In genomic region chr6:21752054-21752811, GRCh38 we compare ENCODE assay signal across 18 cellular contexts.
A peak's percentile ranks its signal among the peaks of the same experiment; 100 is the strongest.
DNase-seq lines count a peak whose midpoint lies in the region; ATAC-seq, FAIRE-seq and TF ChIP-seq lines count a peak whose summit lies in the region.
"Had no signal": no experiment of that assay in that cellular context is flagged by ENCODE, and none has a peak within 500 bp of the region (broad histone marks: within the 10 kb centered on the region; RNA-seq: fewer than 3 reads in every experiment).

No MANE protein-coding gene starts in this region.

- TF ChIP-seq EP300 in A549 (IDR thresholded peaks at IDR 0.05): no peak

- DNase-seq in A549 (ENCODE audit: low read depth in 1 of 2, low spot score in 1 of 2) (no peak), HCEC 1CT (peak; percentile 29), SJSA1 (ENCODE audit: low read depth in 1 of 2, low spot score in 2 of 2) (peak; percentile 75 to 91), glutamatergic neuron (no peak), anterior cingulate cortex (lab: John Stamatoyannopoulos, UW) (no peak), erythroblast (lab: John Stamatoyannopoulos, UW) (no peak)
- no peak for DNase-seq in CD8-positive, alpha-beta memory T cell
- DNase-seq: activated CD4-positive, alpha-beta memory T cell treated with anti-CD3 and anti-CD28 coated beads, Interleukin-2, amount 10 ng/mL, durations not matched to agents 7 days and 5 days; amygdala; colonic mucosa; Kasumi-1; NCI-H510A treated with DMSO at 0.1 percent for 48 hours; pancreas; stimulated activated naive CD4-positive, alpha-beta T cell treated with Interleukin-2 at 50 U/mL for 16 hours; upper lobe of left lung had no signal

- peak overlapping the region; percentile 48 for H3K4me3 Mint-ChIP-seq in glutamatergic neuron (ENCODE audit: unreplicated experiment)
- H3K4me3 Mint-ChIP-seq in CD8-positive, alpha-beta memory T cell: no peak overlapping the region
- H3K4me3 Mint-ChIP-seq: activated CD4-positive, alpha-beta memory T cell treated with anti-CD3 and anti-CD28 coated beads, Interleukin-2, amount 10 ng/mL, durations not matched to agents 7 days and 5 days had no signal

- peaks cover 4% of the 10 kb centered on the region for H3K36me3 Mint-ChIP-seq in glutamatergic neuron (ENCODE audit: unreplicated experiment)
- H3K36me3 Mint-ChIP-seq in CD8-positive, alpha-beta memory T cell: no peaks in the 10 kb centered on the region

- peaks cover 2% of the 10 kb centered on the region for H3K27me3 Mint-ChIP-seq in glutamatergic neuron (ENCODE audit: unreplicated experiment)
- H3K27me3 Mint-ChIP-seq in CD8-positive, alpha-beta memory T cell: peaks cover 3 to 6% of the 10 kb centered on the region in 2 donors

- POLR2A ChIA-PET in A549 (lab: Yijun Ruan, JAX): interaction anchor here (1.0 kb wide), 1 partner anchor 159 kb away, joined by 3 read pairs; the partner anchor contains the start of gene SOX4
- POLR2A ChIA-PET in CD8-positive, alpha-beta memory T cell (lab: Charles Lee): no interaction called here

- no peaks in the 10 kb centered on the region for H3K27me3 ChIP-seq in SJSA1 (replicated peaks)
- no peaks in the 10 kb centered on the region for H3K27me3 ChIP-seq in CD8-positive, alpha-beta memory T cell (ENCODE audit: insufficient read depth, low read length, poor library complexity, severe bottlenecking)
- H3K27me3 ChIP-seq: colonic mucosa, pancreas, upper lobe of left lung had no signal

- TF ChIP-seq POLR2A in A549 (IDR thresholded peaks at IDR 0.05; ENCODE audit: low read length): no peak
- no peak for TF ChIP-seq POLR2A in erythroblast (IDR thresholded peaks at IDR 0.05; ENCODE audit: low read length)

- H3K4me3 ChIP-seq in A549: no peak overlapping the region
- H3K4me3 ChIP-seq in SJSA1: no peak overlapping the region
- H3K4me3 ChIP-seq in CD8-positive, alpha-beta memory T cell (ENCODE audit: low read length): no peak overlapping the region
- H3K4me3 ChIP-seq: colonic mucosa, pancreas, upper lobe of left lung had no signal

- CTCF ChIA-PET in A549 (lab: Yijun Ruan, JAX): interaction anchor here (0.7 kb wide), 1 partner anchor 38 kb away, joined by 3 read pairs; no protein-coding TSS in a partner anchor
- CTCF ChIA-PET in CD8-positive, alpha-beta memory T cell (lab: Charles Lee): no interaction called here

- H3K9me3 ChIP-seq in A549: no peaks in the 10 kb centered on the region
- no peaks in the 10 kb centered on the region for H3K9me3 ChIP-seq in SJSA1 (replicated peaks)
- no peaks in the 10 kb centered on the region for H3K9me3 ChIP-seq in CD8-positive, alpha-beta memory T cell (ENCODE audit: low read length)
- H3K9me3 ChIP-seq: colonic mucosa, pancreas, upper lobe of left lung had no signal

- H3K36me3 ChIP-seq in SJSA1: no peaks in the 10 kb centered on the region
- H3K36me3 ChIP-seq in CD8-positive, alpha-beta memory T cell (ENCODE audit: insufficient read depth, low read length): no peaks in the 10 kb centered on the region
- H3K36me3 ChIP-seq: colonic mucosa, pancreas, upper lobe of left lung had no signal

- peaks cover 8% of the 10 kb centered on the region for H3K9me3 Mint-ChIP-seq in glutamatergic neuron (ENCODE audit: unreplicated experiment)
- H3K9me3 Mint-ChIP-seq in CD8-positive, alpha-beta memory T cell: peaks cover 0 to 4% (median 1%) of the 10 kb centered on the region in 5 donors
- H3K9me3 Mint-ChIP-seq: activated CD4-positive, alpha-beta memory T cell treated with anti-CD3 and anti-CD28 coated beads, Interleukin-2, amount 10 ng/mL, durations not matched to agents 7 days and 5 days; activated T-helper 2 cell treated with anti-CD3 and anti-CD28 coated beads, Interferon-gamma antibody, Interleukin-2, Interleukin-4, amounts not matched to agents 10 μg/mL and 5 μg/mL and 100 μg/mL, durations not matched to agents 14 hours and 24 hours and 36 hours had no signal

- peak overlapping the region; percentile 62 for H3K4me2 ChIP-seq in A549

- no peak for FAIRE-seq in A549 (lab: Jason Lieb, UNC)
- FAIRE-seq: D721Med, pancreas had no signal

- TF ChIP-seq CTCF in A549 (IDR thresholded peaks at IDR 0.05): no peak
- no peak for TF ChIP-seq CTCF in glutamatergic neuron (IDR thresholded peaks at IDR 0.05; ENCODE audit: partially characterized antibody, unreplicated experiment)

- H3K27ac ChIP-seq in A549: peak overlapping the region; percentile 76 to 84
- H3K27ac ChIP-seq in SJSA1: peak overlapping the region; percentile 86
- H3K27ac ChIP-seq in CD8-positive, alpha-beta memory T cell (ENCODE audit: low read depth, low read length): no peak overlapping the region
- H3K27ac ChIP-seq: colonic mucosa, pancreas had no signal

- ATAC-seq in A549 (no peak), HG03460 (IDR thresholded peaks at IDR 0.05; ENCODE audit: unreplicated experiment) (no peak)

- 62% methylated on average over 4 of the region's 4 CpGs for WGBS in A549 (ENCODE audit: missing lambda C conversion rate)

- peaks cover 69% of the 10 kb centered on the region for H3K4me1 ChIP-seq in A549
- peaks cover 55% of the 10 kb centered on the region for H3K4me1 ChIP-seq in SJSA1 (replicated peaks)
- no peaks in the 10 kb centered on the region for H3K4me1 ChIP-seq in CD8-positive, alpha-beta memory T cell (ENCODE audit: insufficient read depth, low read length)
- H3K4me1 ChIP-seq: colonic mucosa, pancreas had no signal

- no peak for TF ChIP-seq RAD21 in A549 (conservative IDR thresholded peaks at IDR 0.05 in 1 of 2, IDR thresholded peaks at IDR 0.05 in 1 of 2)

- H3K27ac Mint-ChIP-seq in glutamatergic neuron (ENCODE audit: unreplicated experiment): no peak overlapping the region
- H3K27ac Mint-ChIP-seq in CD8-positive, alpha-beta memory T cell: no peak overlapping the region
- H3K27ac Mint-ChIP-seq: activated CD4-positive, alpha-beta memory T cell treated with anti-CD3 and anti-CD28 coated beads, Interleukin-2, amount 10 ng/mL, durations not matched to agents 7 days and 5 days had no signal

- peaks cover 33% of the 10 kb centered on the region for H3K4me1 Mint-ChIP-seq in glutamatergic neuron (ENCODE audit: low read depth, unreplicated experiment)
- H3K4me1 Mint-ChIP-seq in CD8-positive, alpha-beta memory T cell: no peaks in the 10 kb centered on the region
- H3K4me1 Mint-ChIP-seq: activated CD4-positive, alpha-beta memory T cell treated with anti-CD3 and anti-CD28 coated beads, Interleukin-2, amount 10 ng/mL, durations not matched to agents 7 days and 5 days had no signal

TF ChIP-seq in A549, 52 proteins besides CTCF, POLR2A, EP300 and RAD21 (continues in another document):
- TF ChIP-seq BHLHE40 (IDR thresholded peaks at IDR 0.05; ENCODE audit: low read depth, low read length): no peak
- no peak for TF ChIP-seq RARB (CRISPR knock-in tag; IDR thresholded peaks at IDR 0.05)
- no peak for TF ChIP-seq SMC3 (IDR thresholded peaks at IDR 0.05)
- no peak for TF ChIP-seq NPAS2 (CRISPR knock-in tag; IDR thresholded peaks at IDR 0.05; ENCODE audit: borderline replicate concordance)
- TF ChIP-seq NR3C1 (IDR thresholded peaks at IDR 0.05): no peak
- TF ChIP-seq NFE2L2 (conservative IDR thresholded peaks at IDR 0.05; ENCODE audit: low read length): no peak
- TF ChIP-seq HEYL (CRISPR knock-in tag; IDR thresholded peaks at IDR 0.05): no peak
- TF ChIP-seq KDM5A (IDR thresholded peaks at IDR 0.05): no peak
- no peak for TF ChIP-seq HMGXB4 (CRISPR knock-in tag; IDR thresholded peaks at IDR 0.05; ENCODE audit: borderline replicate concordance)
- TF ChIP-seq FOSL2 (IDR thresholded peaks at IDR 0.05): no peak
- no peak for TF ChIP-seq FOSL2 (CRISPR knock-in tag; IDR thresholded peaks at IDR 0.05)
- TF ChIP-seq MAZ (IDR thresholded peaks at IDR 0.05; ENCODE audit: borderline replicate concordance, low read depth, low read length): no peak
- no peak for TF ChIP-seq SREBF2 (IDR thresholded peaks at IDR 0.05)
- no peak for TF ChIP-seq CHD4 (IDR thresholded peaks at IDR 0.05; ENCODE audit: borderline replicate concordance)
- TF ChIP-seq, protein P1, sequence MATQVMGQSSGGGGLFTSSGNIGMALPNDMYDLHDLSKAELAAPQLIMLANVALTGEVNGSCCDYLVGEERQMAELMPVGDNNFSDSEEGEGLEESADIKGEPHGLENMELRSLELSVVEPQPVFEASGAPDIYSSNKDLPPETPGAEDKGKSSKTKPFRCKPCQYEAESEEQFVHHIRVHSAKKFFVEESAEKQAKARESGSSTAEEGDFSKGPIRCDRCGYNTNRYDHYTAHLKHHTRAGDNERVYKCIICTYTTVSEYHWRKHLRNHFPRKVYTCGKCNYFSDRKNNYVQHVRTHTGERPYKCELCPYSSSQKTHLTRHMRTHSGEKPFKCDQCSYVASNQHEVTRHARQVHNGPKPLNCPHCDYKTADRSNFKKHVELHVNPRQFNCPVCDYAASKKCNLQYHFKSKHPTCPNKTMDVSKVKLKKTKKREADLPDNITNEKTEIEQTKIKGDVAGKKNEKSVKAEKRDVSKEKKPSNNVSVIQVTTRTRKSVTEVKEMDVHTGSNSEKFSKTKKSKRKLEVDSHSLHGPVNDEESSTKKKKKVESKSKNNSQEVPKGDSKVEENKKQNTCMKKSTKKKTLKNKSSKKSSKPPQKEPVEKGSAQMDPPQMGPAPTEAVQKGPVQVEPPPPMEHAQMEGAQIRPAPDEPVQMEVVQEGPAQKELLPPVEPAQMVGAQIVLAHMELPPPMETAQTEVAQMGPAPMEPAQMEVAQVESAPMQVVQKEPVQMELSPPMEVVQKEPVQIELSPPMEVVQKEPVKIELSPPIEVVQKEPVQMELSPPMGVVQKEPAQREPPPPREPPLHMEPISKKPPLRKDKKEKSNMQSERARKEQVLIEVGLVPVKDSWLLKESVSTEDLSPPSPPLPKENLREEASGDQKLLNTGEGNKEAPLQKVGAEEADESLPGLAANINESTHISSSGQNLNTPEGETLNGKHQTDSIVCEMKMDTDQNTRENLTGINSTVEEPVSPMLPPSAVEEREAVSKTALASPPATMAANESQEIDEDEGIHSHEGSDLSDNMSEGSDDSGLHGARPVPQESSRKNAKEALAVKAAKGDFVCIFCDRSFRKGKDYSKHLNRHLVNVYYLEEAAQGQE (IDR thresholded peaks at IDR 0.05): no peak
- TF ChIP-seq TFCP2L1 (CRISPR knock-in tag; IDR thresholded peaks at IDR 0.05): no peak
- TF ChIP-seq MAFK (IDR thresholded peaks at IDR 0.05; ENCODE audit: partially characterized antibody): no peak

Comparison
In these comparisons a context has a peak if more than half of its experiments do, and no peak if none do; other contexts are left out.
1. DNase-seq: peak in HCEC 1CT (single experiment) and SJSA1 (2 of 2); none in A549 (0 of 2), glutamatergic neuron (single experiment), CD8-positive, alpha-beta memory T cell (0 of 5), anterior cingulate cortex (0 of 58) and erythroblast (0 of 2).